Comparison of ENCODE assay signal across 1 cellular context in the genomic region with DNA sequence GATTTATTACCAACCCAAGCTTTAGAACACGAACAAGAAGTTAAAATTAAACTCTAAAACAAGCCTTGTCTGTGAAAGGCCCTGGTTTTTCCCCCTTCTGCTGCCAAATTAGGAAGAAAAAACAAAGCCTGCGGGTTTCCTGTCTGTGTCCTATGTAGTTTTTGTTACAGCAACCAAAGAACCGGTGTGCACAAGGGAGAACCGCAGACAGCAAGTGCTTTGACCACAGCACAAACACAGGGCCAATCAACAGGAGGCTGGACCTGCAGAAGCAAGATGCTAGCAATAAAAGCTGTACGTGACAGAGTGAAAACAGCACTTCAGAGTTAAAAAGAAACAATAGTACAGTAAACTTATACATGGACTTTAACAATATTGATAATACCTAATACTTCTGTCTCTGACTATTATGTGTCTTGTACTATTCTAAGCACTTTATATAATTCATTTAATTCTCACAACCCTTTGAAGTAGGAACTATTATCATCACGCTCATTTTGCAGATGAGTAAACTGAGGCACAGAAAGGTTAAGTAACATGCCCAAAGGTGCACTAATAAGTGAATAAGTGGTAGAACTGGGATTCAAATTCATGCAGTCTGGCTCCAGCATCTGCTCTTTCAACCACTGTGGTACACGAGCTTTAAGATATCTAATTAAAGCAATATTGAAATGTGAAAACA.
TF ChIP-seq lines count a peak whose summit lies in the region.

No MANE protein-coding gene starts in this region.

TF ChIP-seq in GM12878, 131 proteins besides CTCF, POLR2A, EP300 and RAD21 (continued from another document):
- TF ChIP-seq, protein P1, sequence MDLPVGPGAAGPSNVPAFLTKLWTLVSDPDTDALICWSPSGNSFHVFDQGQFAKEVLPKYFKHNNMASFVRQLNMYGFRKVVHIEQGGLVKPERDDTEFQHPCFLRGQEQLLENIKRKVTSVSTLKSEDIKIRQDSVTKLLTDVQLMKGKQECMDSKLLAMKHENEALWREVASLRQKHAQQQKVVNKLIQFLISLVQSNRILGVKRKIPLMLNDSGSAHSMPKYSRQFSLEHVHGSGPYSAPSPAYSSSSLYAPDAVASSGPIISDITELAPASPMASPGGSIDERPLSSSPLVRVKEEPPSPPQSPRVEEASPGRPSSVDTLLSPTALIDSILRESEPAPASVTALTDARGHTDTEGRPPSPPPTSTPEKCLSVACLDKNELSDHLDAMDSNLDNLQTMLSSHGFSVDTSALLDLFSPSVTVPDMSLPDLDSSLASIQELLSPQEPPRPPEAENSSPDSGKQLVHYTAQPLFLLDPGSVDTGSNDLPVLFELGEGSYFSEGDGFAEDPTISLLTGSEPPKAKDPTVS (IDR thresholded peaks at IDR 0.05; ENCODE audit: low read depth, low read length), result 0 out of 2 replicates have a peak, but pooled peaks have one; percentile 7
- peak; percentile 66; the same call in 1 of the 2 replicates for TF ChIP-seq TCF3 (IDR thresholded peaks at IDR 0.05; ENCODE audit: borderline replicate concordance, insufficient read depth, low read depth, low read length)
- peak; percentile 15; the same call in 1 of the 2 replicates for TF ChIP-seq YY1 (IDR thresholded peaks at IDR 0.05; ENCODE audit: low read depth, low read length)
- no peak for TF ChIP-seq SIX5 (IDR thresholded peaks at IDR 0.05; ENCODE audit: low read depth, low read length, severe bottlenecking)
- TF ChIP-seq ATF7 (IDR thresholded peaks at IDR 0.05; ENCODE audit: low read depth), result peak; percentile 83
- peak; percentile 80; the same call in 1 of the 2 replicates for TF ChIP-seq PML (IDR thresholded peaks at IDR 0.05; ENCODE audit: low read length)
- TF ChIP-seq BMI1 (IDR thresholded peaks at IDR 0.05; ENCODE audit: borderline replicate concordance), result no peak; the same call in 1 of the 2 replicates
- TF ChIP-seq SIN3A (IDR thresholded peaks at IDR 0.05; ENCODE audit: low read depth, low read length), result no peak
- TF ChIP-seq IKZF2 (IDR thresholded peaks at IDR 0.05), result peak; percentile 96 to 97
- TF ChIP-seq, protein P2, sequence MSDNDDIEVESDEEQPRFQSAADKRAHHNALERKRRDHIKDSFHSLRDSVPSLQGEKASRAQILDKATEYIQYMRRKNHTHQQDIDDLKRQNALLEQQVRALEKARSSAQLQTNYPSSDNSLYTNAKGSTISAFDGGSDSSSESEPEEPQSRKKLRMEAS (IDR thresholded peaks at IDR 0.05; ENCODE audit: low read depth, low read length), result no peak
- TF ChIP-seq, protein P3, sequence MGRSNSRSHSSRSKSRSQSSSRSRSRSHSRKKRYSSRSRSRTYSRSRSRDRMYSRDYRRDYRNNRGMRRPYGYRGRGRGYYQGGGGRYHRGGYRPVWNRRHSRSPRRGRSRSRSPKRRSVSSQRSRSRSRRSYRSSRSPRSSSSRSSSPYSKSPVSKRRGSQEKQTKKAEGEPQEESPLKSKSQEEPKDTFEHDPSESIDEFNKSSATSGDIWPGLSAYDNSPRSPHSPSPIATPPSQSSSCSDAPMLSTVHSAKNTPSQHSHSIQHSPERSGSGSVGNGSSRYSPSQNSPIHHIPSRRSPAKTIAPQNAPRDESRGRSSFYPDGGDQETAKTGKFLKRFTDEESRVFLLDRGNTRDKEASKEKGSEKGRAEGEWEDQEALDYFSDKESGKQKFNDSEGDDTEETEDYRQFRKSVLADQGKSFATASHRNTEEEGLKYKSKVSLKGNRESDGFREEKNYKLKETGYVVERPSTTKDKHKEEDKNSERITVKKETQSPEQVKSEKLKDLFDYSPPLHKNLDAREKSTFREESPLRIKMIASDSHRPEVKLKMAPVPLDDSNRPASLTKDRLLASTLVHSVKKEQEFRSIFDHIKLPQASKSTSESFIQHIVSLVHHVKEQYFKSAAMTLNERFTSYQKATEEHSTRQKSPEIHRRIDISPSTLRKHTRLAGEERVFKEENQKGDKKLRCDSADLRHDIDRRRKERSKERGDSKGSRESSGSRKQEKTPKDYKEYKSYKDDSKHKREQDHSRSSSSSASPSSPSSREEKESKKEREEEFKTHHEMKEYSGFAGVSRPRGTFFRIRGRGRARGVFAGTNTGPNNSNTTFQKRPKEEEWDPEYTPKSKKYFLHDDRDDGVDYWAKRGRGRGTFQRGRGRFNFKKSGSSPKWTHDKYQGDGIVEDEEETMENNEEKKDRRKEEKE (IDR thresholded peaks at IDR 0.05), result no peak
- TF ChIP-seq HCFC1 (IDR thresholded peaks at IDR 0.05; ENCODE audit: low read length), result no peak
- TF ChIP-seq SREBF2 (IDR thresholded peaks at IDR 0.05; ENCODE audit: low read length), result no peak
- peak; percentile 91 for TF ChIP-seq BCL11A (IDR thresholded peaks at IDR 0.05; ENCODE audit: low read depth, low read length)
- TF ChIP-seq, protein P4, sequence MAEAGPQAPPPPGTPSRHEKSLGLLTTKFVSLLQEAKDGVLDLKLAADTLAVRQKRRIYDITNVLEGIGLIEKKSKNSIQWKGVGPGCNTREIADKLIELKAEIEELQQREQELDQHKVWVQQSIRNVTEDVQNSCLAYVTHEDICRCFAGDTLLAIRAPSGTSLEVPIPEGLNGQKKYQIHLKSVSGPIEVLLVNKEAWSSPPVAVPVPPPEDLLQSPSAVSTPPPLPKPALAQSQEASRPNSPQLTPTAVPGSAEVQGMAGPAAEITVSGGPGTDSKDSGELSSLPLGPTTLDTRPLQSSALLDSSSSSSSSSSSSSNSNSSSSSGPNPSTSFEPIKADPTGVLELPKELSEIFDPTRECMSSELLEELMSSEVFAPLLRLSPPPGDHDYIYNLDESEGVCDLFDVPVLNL (IDR thresholded peaks at IDR 0.05; ENCODE audit: low read depth, low read length), result no peak
- peak; percentile 92; the same call in 1 of the 2 replicates for TF ChIP-seq PAX5 (IDR thresholded peaks at IDR 0.05; ENCODE audit: borderline replicate concordance, low read depth, low read length)
- no peak for TF ChIP-seq LARP7 (IDR thresholded peaks at IDR 0.05)
- peak; percentile 9; the same call in 1 of the 2 replicates for TF ChIP-seq PAX8 (IDR thresholded peaks at IDR 0.05)
- peak; percentile 91 for TF ChIP-seq POU2F2 (IDR thresholded peaks at IDR 0.05; ENCODE audit: borderline replicate concordance, low read depth, low read length)
- no peak; the same call in 1 of the 2 replicates for TF ChIP-seq STAT3 (IDR thresholded peaks at IDR 0.05; ENCODE audit: low read depth, low read length)
- TF ChIP-seq MXI1 (IDR thresholded peaks at IDR 0.05; ENCODE audit: low read depth, low read length), result peak; percentile 84
- TF ChIP-seq ZNF24 (IDR thresholded peaks at IDR 0.05), result 0 out of 2 replicates have a peak, but pooled peaks have one; percentile 50
- peak; percentile 66; the same call in 1 of the 2 replicates for TF ChIP-seq IRF4 (IDR thresholded peaks at IDR 0.05; ENCODE audit: low read depth, low read length)
- TF ChIP-seq TARDBP (IDR thresholded peaks at IDR 0.05; ENCODE audit: borderline replicate concordance), result peak; percentile 65; the same call in 1 of the 2 replicates
- no peak for TF ChIP-seq RBBP5 (conservative IDR thresholded peaks at IDR 0.05)
- no peak for TF ChIP-seq STAT1 (conservative IDR thresholded peaks at IDR 0.05)
- TF ChIP-seq, protein P5, sequence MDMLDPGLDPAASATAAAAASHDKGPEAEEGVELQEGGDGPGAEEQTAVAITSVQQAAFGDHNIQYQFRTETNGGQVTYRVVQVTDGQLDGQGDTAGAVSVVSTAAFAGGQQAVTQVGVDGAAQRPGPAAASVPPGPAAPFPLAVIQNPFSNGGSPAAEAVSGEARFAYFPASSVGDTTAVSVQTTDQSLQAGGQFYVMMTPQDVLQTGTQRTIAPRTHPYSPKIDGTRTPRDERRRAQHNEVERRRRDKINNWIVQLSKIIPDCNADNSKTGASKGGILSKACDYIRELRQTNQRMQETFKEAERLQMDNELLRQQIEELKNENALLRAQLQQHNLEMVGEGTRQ (IDR thresholded peaks at IDR 0.05; ENCODE audit: borderline replicate concordance, low read depth, low read length), result no peak
- TF ChIP-seq, protein P6, sequence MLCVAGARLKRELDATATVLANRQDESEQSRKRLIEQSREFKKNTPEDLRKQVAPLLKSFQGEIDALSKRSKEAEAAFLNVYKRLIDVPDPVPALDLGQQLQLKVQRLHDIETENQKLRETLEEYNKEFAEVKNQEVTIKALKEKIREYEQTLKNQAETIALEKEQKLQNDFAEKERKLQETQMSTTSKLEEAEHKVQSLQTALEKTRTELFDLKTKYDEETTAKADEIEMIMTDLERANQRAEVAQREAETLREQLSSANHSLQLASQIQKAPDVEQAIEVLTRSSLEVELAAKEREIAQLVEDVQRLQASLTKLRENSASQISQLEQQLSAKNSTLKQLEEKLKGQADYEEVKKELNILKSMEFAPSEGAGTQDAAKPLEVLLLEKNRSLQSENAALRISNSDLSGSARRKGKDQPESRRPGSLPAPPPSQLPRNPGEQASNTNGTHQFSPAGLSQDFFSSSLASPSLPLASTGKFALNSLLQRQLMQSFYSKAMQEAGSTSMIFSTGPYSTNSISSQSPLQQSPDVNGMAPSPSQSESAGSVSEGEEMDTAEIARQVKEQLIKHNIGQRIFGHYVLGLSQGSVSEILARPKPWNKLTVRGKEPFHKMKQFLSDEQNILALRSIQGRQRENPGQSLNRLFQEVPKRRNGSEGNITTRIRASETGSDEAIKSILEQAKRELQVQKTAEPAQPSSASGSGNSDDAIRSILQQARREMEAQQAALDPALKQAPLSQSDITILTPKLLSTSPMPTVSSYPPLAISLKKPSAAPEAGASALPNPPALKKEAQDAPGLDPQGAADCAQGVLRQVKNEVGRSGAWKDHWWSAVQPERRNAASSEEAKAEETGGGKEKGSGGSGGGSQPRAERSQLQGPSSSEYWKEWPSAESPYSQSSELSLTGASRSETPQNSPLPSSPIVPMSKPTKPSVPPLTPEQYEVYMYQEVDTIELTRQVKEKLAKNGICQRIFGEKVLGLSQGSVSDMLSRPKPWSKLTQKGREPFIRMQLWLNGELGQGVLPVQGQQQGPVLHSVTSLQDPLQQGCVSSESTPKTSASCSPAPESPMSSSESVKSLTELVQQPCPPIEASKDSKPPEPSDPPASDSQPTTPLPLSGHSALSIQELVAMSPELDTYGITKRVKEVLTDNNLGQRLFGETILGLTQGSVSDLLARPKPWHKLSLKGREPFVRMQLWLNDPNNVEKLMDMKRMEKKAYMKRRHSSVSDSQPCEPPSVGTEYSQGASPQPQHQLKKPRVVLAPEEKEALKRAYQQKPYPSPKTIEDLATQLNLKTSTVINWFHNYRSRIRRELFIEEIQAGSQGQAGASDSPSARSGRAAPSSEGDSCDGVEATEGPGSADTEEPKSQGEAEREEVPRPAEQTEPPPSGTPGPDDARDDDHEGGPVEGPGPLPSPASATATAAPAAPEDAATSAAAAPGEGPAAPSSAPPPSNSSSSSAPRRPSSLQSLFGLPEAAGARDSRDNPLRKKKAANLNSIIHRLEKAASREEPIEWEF (IDR thresholded peaks at IDR 0.05; ENCODE audit: insufficient replicate concordance, low read depth, low read length), result peak; percentile 79
- no peak; the same call in 1 of the 2 replicates for TF ChIP-seq GATAD2B (conservative IDR thresholded peaks at IDR 0.05; ENCODE audit: low read depth)
- TF ChIP-seq, protein P7, sequence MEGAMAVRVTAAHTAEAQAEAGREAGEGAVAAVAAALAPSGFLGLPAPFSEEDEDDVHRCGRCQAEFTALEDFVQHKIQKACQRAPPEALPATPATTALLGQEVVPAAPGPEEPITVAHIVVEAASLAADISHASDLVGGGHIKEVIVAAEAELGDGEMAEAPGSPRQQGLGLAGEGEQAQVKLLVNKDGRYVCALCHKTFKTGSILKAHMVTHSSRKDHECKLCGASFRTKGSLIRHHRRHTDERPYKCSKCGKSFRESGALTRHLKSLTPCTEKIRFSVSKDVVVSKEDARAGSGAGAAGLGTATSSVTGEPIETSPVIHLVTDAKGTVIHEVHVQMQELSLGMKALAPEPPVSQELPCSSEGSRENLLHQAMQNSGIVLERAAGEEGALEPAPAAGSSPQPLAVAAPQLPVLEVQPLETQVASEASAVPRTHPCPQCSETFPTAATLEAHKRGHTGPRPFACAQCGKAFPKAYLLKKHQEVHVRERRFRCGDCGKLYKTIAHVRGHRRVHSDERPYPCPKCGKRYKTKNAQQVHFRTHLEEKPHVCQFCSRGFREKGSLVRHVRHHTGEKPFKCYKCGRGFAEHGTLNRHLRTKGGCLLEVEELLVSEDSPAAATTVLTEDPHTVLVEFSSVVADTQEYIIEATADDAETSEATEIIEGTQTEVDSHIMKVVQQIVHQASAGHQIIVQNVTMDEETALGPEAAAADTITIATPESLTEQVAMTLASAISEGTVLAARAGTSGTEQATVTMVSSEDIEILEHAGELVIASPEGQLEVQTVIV (IDR thresholded peaks at IDR 0.05; ENCODE audit: borderline replicate concordance, partially characterized antibody), result no peak
- TF ChIP-seq SMAD5 (IDR thresholded peaks at IDR 0.05; ENCODE audit: low read depth), result no peak; the same call in 1 of the 2 replicates
- peak in 1 of 2 experiments; percentile 96; a peak in 2 of 4 replicates for TF ChIP-seq CEBPB (IDR thresholded peaks at IDR 0.05; ENCODE audit: borderline replicate concordance in 1 of 2, low read depth in 2 of 2, low read length in 2 of 2)
- 0 out of 2 replicates have a peak, but pooled peaks have one; percentile 8 for TF ChIP-seq RAD51 (IDR thresholded peaks at IDR 0.05)
- TF ChIP-seq ZNF622 (IDR thresholded peaks at IDR 0.05), result no peak
- TF ChIP-seq, protein P8, sequence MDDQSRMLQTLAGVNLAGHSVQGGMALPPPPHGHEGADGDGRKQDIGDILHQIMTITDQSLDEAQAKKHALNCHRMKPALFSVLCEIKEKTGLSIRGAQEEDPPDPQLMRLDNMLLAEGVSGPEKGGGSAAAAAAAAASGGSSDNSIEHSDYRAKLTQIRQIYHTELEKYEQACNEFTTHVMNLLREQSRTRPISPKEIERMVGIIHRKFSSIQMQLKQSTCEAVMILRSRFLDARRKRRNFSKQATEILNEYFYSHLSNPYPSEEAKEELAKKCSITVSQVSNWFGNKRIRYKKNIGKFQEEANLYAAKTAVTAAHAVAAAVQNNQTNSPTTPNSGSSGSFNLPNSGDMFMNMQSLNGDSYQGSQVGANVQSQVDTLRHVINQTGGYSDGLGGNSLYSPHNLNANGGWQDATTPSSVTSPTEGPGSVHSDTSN (IDR thresholded peaks at IDR 0.05; ENCODE audit: insufficient replicate concordance, low read depth, low read length), result no peak
- no peak for TF ChIP-seq NRF1 (conservative IDR thresholded peaks at IDR 0.05; ENCODE audit: low read depth, low read length)
- TF ChIP-seq ZNF217 (IDR thresholded peaks at IDR 0.05), result no peak
- no peak for TF ChIP-seq HDAC6 (IDR thresholded peaks at IDR 0.05; ENCODE audit: unreplicated experiment)
- TF ChIP-seq, protein P9, sequence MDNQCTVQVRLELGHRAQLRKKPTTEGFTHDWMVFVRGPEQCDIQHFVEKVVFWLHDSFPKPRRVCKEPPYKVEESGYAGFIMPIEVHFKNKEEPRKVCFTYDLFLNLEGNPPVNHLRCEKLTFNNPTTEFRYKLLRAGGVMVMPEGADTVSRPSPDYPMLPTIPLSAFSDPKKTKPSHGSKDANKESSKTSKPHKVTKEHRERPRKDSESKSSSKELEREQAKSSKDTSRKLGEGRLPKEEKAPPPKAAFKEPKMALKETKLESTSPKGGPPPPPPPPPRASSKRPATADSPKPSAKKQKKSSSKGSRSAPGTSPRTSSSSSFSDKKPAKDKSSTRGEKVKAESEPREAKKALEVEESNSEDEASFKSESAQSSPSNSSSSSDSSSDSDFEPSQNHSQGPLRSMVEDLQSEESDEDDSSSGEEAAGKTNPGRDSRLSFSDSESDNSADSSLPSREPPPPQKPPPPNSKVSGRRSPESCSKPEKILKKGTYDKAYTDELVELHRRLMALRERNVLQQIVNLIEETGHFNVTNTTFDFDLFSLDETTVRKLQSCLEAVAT (IDR thresholded peaks at IDR 0.05), result peak; percentile 91
- no peak for TF ChIP-seq JUND (IDR thresholded peaks at IDR 0.05; ENCODE audit: low read depth, low read length)
- peak; percentile 83 for TF ChIP-seq IKZF1 (conservative IDR thresholded peaks at IDR 0.05)
